In genomic region chr2:126796931-126797621, GRCh38 we compare ENCODE assay signal across 21 cellular contexts.
"Had no signal": no experiment of that assay in that cellular context is flagged by ENCODE, and none has a peak within 500 bp of the region (broad histone marks: within the 10 kb centered on the region; RNA-seq: fewer than 3 reads in every experiment).

No MANE protein-coding gene starts in this region.

- H3K9me3 Mint-ChIP-seq: activated naive CD8-positive, alpha-beta T cell treated with anti-CD3 and anti-CD28 coated beads for 36 hours; central memory CD8-positive, alpha-beta T cell; natural killer cell; stimulated activated naive CD8-positive, alpha-beta T cell treated with anti-CD3 and anti-CD28 coated beads, Interleukin-15, Interleukin-2, amounts not matched to agents 100 ng/mL and 50 ng/mL, for 24 hours; T-cell had no signal

- H3K9me3 ChIP-seq: body of pancreas, SK-N-SH, testis had no signal

- H3K4me1 Mint-ChIP-seq: activated naive CD8-positive, alpha-beta T cell treated with anti-CD3 and anti-CD28 coated beads for 36 hours; central memory CD8-positive, alpha-beta T cell; immature natural killer cell; natural killer cell; T-cell had no signal

- ATAC-seq: body of pancreas, foreskin keratinocyte, left cardiac atrium, natural killer cell, Right ventricle myocardium inferior, T-cell had no signal

- DNase-seq: activated CD4-positive, alpha-beta T cell treated with anti-CD3 and anti-CD28 coated beads for 1 hour; activated CD4-positive, alpha-beta T cell treated with anti-CD3 and anti-CD28 coated beads, Interleukin-2, amount 50 U/mL, for 48 hours; activated gamma-delta T cell treated with Interleukin-2 at 50 U/mL for 16 hours; activated naive CD8-positive, alpha-beta T cell treated with anti-CD3 and anti-CD28 coated beads for 36 hours; amygdala; body of pancreas; effector CD8-positive, alpha-beta T cell; foreskin keratinocyte; immature natural killer cell; left cardiac atrium; natural killer cell; SK-N-SH; small intestine; stimulated activated CD8-positive, alpha-beta memory T cell treated with anti-CD3 and anti-CD28 coated beads, Interleukin-4, amount 100 ng/mL, for 48 hours; T-cell; T1000; testis had no signal

- H3K27me3 Mint-ChIP-seq: stimulated activated naive CD8-positive, alpha-beta T cell treated with anti-CD3 and anti-CD28 coated beads, Interleukin-15, Interleukin-2, amounts not matched to agents 100 ng/mL and 50 ng/mL, for 24 hours had no signal

- H3K27me3 ChIP-seq: body of pancreas, foreskin keratinocyte, testis had no signal

- H3K36me3 Mint-ChIP-seq: activated naive CD8-positive, alpha-beta T cell treated with anti-CD3 and anti-CD28 coated beads for 36 hours; immature natural killer cell; natural killer cell; T-cell had no signal

- FAIRE-seq: small intestine had no signal

- H3K4me1 ChIP-seq: body of pancreas, foreskin keratinocyte, testis had no signal

- H3K4me3 Mint-ChIP-seq: activated naive CD8-positive, alpha-beta T cell treated with anti-CD3 and anti-CD28 coated beads for 36 hours; central memory CD8-positive, alpha-beta T cell; immature natural killer cell; natural killer cell; stimulated activated naive CD8-positive, alpha-beta T cell treated with anti-CD3 and anti-CD28 coated beads, Interleukin-15, Interleukin-2, amounts not matched to agents 100 ng/mL and 50 ng/mL, for 24 hours; T-cell had no signal

- H3K27ac ChIP-seq: body of pancreas, foreskin keratinocyte, testis, VCaP had no signal

- H3K4me3 ChIP-seq: body of pancreas, testis had no signal

- H3K27ac Mint-ChIP-seq: immature natural killer cell; natural killer cell; stimulated activated naive CD8-positive, alpha-beta T cell treated with anti-CD3 and anti-CD28 coated beads, Interleukin-15, Interleukin-2, amounts not matched to agents 100 ng/mL and 50 ng/mL, for 24 hours; T-cell had no signal
